ENCODE assay signal across 16 cellular contexts in the genomic region with DNA sequence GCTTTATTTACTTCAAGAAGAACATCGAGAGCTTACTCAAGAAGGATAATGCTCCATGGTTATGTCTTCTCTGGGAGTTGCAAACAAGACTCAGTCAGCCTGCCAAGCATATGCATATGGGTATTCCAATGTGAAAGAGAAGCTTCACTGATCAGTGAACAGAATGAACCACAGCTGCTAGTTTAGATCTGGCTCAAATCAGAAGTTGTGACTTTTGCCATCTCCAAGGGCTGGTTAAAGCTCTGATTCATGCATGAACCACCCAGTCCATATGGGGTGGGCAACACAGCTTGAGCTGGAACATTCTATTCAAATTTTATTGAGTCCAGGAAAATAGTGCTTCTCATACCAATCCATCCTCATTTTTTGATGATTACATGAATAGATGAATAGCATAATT.
"Had no signal": no experiment of that assay in that cellular context is flagged by ENCODE, and none has a peak within 500 bp of the region (broad histone marks: within the 10 kb centered on the region; RNA-seq: fewer than 3 reads in every experiment).

No MANE protein-coding gene starts in this region.

- H3K4me3 Mint-ChIP-seq: nephron had no signal

- ATAC-seq: activated naive CD4-positive, alpha-beta T cell treated with anti-CD3 and anti-CD28 coated beads, Interleukin-2, amount 50 U/mL, for 72 hours; esophagus mucosa; lower lobe of right lung had no signal

- DNase-seq: activated CD4-positive, alpha-beta T cell treated with anti-CD3 and anti-CD28 coated beads for 1 hour; activated CD4-positive, alpha-beta T cell treated with anti-CD3 and anti-CD28 coated beads, Interleukin-2, amount 50 U/mL, for 4 hours; activated gamma-delta T cell treated with Interleukin-2 at 50 U/mL for 16 hours; effector CD4-positive, alpha-beta T cell; hippocampal formation; lower lobe of right lung; sigmoid colon; stimulated activated CD4-positive, alpha-beta T cell treated with anti-CD3 and anti-CD28 coated beads, Interleukin-12 subunit alpha, Interleukin-12 subunit beta, amount 100 ng/mL, for 4 hours; stimulated activated CD4-positive, alpha-beta T cell treated with anti-CD3 and anti-CD28 coated beads, Interleukin-1b, Interleukin-23, amount 100 ng/mL, for 48 hours; stimulated activated CD8-positive, alpha-beta memory T cell treated with anti-CD3 and anti-CD28 coated beads, Interleukin-4, amount 100 ng/mL, for 48 hours; stimulated activated naive CD4-positive, alpha-beta T cell; T-helper 2 cell; WERI-Rb-1 had no signal

- H3K4me3 ChIP-seq: lower lobe of right lung, sigmoid colon had no signal

- H3K27ac Mint-ChIP-seq: activated naive CD4-positive, alpha-beta T cell treated with anti-CD3 and anti-CD28 coated beads, Interleukin-2, amount 50 U/mL, for 72 hours; nephron had no signal

- H3K4me1 Mint-ChIP-seq: nephron had no signal
